3 cellular contexts compared by ENCODE assay signal in the genomic region with DNA sequence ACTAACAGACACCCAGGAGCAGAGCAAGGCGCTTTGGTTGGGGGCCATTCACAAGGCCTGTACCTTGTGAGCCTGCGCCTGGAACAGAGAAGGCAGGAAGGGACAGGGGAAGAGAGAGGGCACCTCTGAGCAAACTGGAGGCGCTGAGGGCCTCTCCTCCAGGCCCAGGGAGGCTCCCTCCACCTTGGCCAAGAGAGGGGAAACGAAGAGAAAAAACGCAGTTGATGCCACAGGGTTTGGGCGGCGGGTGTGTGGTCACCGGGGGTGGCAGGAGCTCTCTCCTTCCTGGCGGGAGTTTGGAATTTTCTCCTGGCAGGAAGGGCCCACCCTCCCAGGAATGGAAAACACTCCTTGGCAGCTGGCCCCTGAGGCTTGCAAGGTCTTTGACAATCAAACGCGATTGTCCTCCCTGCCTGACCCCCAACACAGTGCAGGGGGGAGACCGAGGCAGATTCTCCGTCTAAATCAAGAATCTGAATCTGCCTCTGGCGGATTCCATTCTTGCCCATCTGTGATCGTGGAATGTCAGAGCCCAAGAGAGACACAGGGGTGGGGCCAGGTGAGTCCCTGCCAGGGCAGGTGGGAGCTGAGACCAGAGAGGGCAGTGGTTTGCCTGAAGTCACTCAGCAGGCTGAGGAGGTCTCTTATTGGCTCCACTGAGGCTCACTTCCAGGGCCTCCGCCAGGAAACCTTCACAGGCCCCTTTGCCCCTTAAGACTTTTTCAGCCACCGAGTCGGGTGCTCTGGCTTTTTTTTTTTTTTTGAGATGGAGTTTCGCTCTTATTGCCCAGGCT.
TF ChIP-seq lines count a peak whose summit lies in the region.

No MANE protein-coding gene starts in this region.

TF ChIP-seq in A549, 52 proteins besides CTCF, POLR2A, EP300 and RAD21 (continues in another document):
- TF ChIP-seq RARB (CRISPR knock-in tag; IDR thresholded peaks at IDR 0.05) (no peak), REST (IDR thresholded peaks at IDR 0.05) (no peak), TP53 (CRISPR knock-in tag; IDR thresholded peaks at IDR 0.05) (no peak), NR3C1 (IDR thresholded peaks at IDR 0.05) (no peak), HMGXB4 (CRISPR knock-in tag; IDR thresholded peaks at IDR 0.05; ENCODE audit: borderline replicate concordance) (no peak), KDM1A (IDR thresholded peaks at IDR 0.05; ENCODE audit: low read depth) (no peak), MYC (IDR thresholded peaks at IDR 0.05; ENCODE audit: borderline replicate concordance, low read length) (no peak), KDM5A (IDR thresholded peaks at IDR 0.05) (no peak), RFX5 (IDR thresholded peaks at IDR 0.05) (no peak), CBX8 (IDR thresholded peaks at IDR 0.05) (no peak), NPAS2 (CRISPR knock-in tag; IDR thresholded peaks at IDR 0.05; ENCODE audit: borderline replicate concordance) (no peak), CHD2 (IDR thresholded peaks at IDR 0.05; ENCODE audit: low read length, partially characterized antibody) (no peak)
- TF ChIP-seq, protein P1, sequence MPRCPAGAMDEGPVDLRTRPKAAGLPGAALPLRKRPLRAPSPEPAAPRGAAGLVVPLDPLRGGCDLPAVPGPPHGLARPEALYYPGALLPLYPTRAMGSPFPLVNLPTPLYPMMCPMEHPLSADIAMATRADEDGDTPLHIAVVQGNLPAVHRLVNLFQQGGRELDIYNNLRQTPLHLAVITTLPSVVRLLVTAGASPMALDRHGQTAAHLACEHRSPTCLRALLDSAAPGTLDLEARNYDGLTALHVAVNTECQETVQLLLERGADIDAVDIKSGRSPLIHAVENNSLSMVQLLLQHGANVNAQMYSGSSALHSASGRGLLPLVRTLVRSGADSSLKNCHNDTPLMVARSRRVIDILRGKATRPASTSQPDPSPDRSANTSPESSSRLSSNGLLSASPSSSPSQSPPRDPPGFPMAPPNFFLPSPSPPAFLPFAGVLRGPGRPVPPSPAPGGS (IDR thresholded peaks at IDR 0.05): no peak

TF ChIP-seq in Ishikawa, 13 proteins besides CTCF, POLR2A, EP300 and RAD21:
- TF ChIP-seq FOXM1 (IDR thresholded peaks at IDR 0.05; ENCODE audit: borderline replicate concordance, low read depth) (peak; percentile 47; the same call in 1 of the 2 replicates), CEBPB (IDR thresholded peaks at IDR 0.05) (no peak), REST (IDR thresholded peaks at IDR 0.05; ENCODE audit: low read depth) (no peak), YY1 (IDR thresholded peaks at IDR 0.05; ENCODE audit: low read depth) (no peak), NFIC (IDR thresholded peaks at IDR 0.05) (peak; percentile 86), EGR1 (IDR thresholded peaks at IDR 0.05) (peak; percentile 36), ZBTB7A (IDR thresholded peaks at IDR 0.05; ENCODE audit: low read depth) (peak; percentile 33; the same call in 1 of the 2 replicates), TEAD4 (IDR thresholded peaks at IDR 0.05) (peak; percentile 70), MAX (IDR thresholded peaks at IDR 0.05) (no peak), CREB1 (IDR thresholded peaks at IDR 0.05; ENCODE audit: low read depth) (no peak), TCF12 (IDR thresholded peaks at IDR 0.05; ENCODE audit: low read depth) (peak; percentile 90), TAF1 (IDR thresholded peaks at IDR 0.05; ENCODE audit: low read depth) (0 out of 2 replicates have a peak, but pooled peaks have one; percentile 28)
- TF ChIP-seq, protein P2, sequence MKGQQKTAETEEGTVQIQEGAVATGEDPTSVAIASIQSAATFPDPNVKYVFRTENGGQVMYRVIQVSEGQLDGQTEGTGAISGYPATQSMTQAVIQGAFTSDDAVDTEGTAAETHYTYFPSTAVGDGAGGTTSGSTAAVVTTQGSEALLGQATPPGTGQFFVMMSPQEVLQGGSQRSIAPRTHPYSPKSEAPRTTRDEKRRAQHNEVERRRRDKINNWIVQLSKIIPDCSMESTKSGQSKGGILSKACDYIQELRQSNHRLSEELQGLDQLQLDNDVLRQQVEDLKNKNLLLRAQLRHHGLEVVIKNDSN (IDR thresholded peaks at IDR 0.05): no peak

TF ChIP-seq in endothelial cell of umbilical vein, 7 proteins besides CTCF, POLR2A, EP300 and RAD21:
- no peak for TF ChIP-seq FOS (IDR thresholded peaks at IDR 0.05; ENCODE audit: borderline replicate concordance, insufficient read depth, low read length)
- TF ChIP-seq GATA2 (IDR thresholded peaks at IDR 0.05; ENCODE audit: insufficient read depth, insufficient read length, low read depth, low read length): no peak
- TF ChIP-seq MYC (IDR thresholded peaks at IDR 0.05; ENCODE audit: low read depth, low read length): no peak
- no peak for TF ChIP-seq JUN (IDR thresholded peaks at IDR 0.05; ENCODE audit: borderline replicate concordance, insufficient read depth, insufficient read length, low read depth)
- TF ChIP-seq POLR2AphosphoS5 (IDR thresholded peaks at IDR 0.05; ENCODE audit: insufficient read depth, low read depth, low read length): no peak
- no peak for TF ChIP-seq MAX (IDR thresholded peaks at IDR 0.05; ENCODE audit: insufficient read depth, insufficient read length)
- no peak for TF ChIP-seq EZH2 (IDR thresholded peaks at IDR 0.05; ENCODE audit: borderline replicate concordance, low read depth, low read length, severe bottlenecking)
